In genomic region chr14:104096751-104097700, GRCh38 we compare ENCODE assay signal across 1 cellular context.
TF ChIP-seq lines count a peak whose summit lies in the region.

No MANE protein-coding gene starts in this region.

TF ChIP-seq in H1, 55 proteins besides CTCF, POLR2A, EP300 and RAD21 (continued from another document):
- no peak for TF ChIP-seq USF2 (IDR thresholded peaks at IDR 0.05; ENCODE audit: low read length)
- no peak for TF ChIP-seq GABPA (IDR thresholded peaks at IDR 0.05; ENCODE audit: borderline replicate concordance, insufficient read depth, low read length)
- no peak for TF ChIP-seq ASH2L (IDR thresholded peaks at IDR 0.05; ENCODE audit: low read length)
- TF ChIP-seq FOSL1 (IDR thresholded peaks at IDR 0.05; ENCODE audit: insufficient read depth, low read depth, low read length): no peak
- TF ChIP-seq PHF8 (conservative IDR thresholded peaks at IDR 0.05; ENCODE audit: low read depth, low read length): no peak
- TF ChIP-seq HDAC6 (IDR thresholded peaks at IDR 0.05; ENCODE audit: low read depth, low read length): no peak
- TF ChIP-seq RXRA (IDR thresholded peaks at IDR 0.05; ENCODE audit: insufficient read depth, low read depth, low read length): no peak
- TF ChIP-seq NRF1 (IDR thresholded peaks at IDR 0.05; ENCODE audit: low read depth, low read length): no peak
- TF ChIP-seq BCL11A (IDR thresholded peaks at IDR 0.05; ENCODE audit: low read depth in 2 of 2, low read length in 2 of 2): no peak
